10 cellular contexts compared by ENCODE assay signal in genomic region chr3:28575100-28575747, GRCh38.
DNase-seq lines count a peak whose midpoint lies in the region; ATAC-seq and TF ChIP-seq lines count a peak whose summit lies in the region.
"Had no signal": no experiment of that assay in that cellular context is flagged by ENCODE, and none has a peak within 500 bp of the region (broad histone marks: within the 10 kb centered on the region; RNA-seq: fewer than 3 reads in every experiment).

No MANE protein-coding gene starts in this region.

- H3K27ac ChIP-seq in breast epithelium: no peak overlapping the region
- H3K27ac ChIP-seq in left lung: no peak overlapping the region
- H3K27ac ChIP-seq in thoracic aorta: peak overlapping the region; percentile 60 to 64

- H3K4me3 ChIP-seq in breast epithelium (peak overlapping the region; percentile 50 to 65 (median 57)), left lung (peak overlapping the region; percentile 38), thoracic aorta (peak overlapping the region; percentile 91)

- no peaks in the 10 kb centered on the region for H3K9me3 ChIP-seq in breast epithelium
- no peaks in the 10 kb centered on the region for H3K9me3 ChIP-seq in left lung
- no peaks in the 10 kb centered on the region for H3K9me3 ChIP-seq in thoracic aorta

- no peak for TF ChIP-seq POLR2A in breast epithelium (IDR thresholded peaks at IDR 0.05)

- DNase-seq in DMS53 (lab: John Stamatoyannopoulos, UW): peak; percentile 50
- DNase-seq in DMS53 treated with DMSO at 0.1 percent for 48 hours (lab: John Stamatoyannopoulos, UW; ENCODE audit: unreplicated experiment): no peak
- DNase-seq in breast epithelium (ENCODE audit: low spot score in 2 of 2): no peak
- peak; percentile 32 to 80 for DNase-seq in left lung
- no peak for DNase-seq in thoracic aorta (ENCODE audit: low spot score)
- DNase-seq in AG08395 (ENCODE audit: low spot score): no peak
- DNase-seq in AML-193 (lab: John Stamatoyannopoulos, UW): no peak
- DNase-seq: 8988T, kidney glomerular epithelial cell had no signal

- H3K36me3 ChIP-seq in breast epithelium (no peaks in the 10 kb centered on the region), left lung (no peaks in the 10 kb centered on the region), thoracic aorta (no peaks in the 10 kb centered on the region)

- TF ChIP-seq CTCF in breast epithelium (IDR thresholded peaks at IDR 0.05) (no peak), left lung (IDR thresholded peaks at IDR 0.05) (no peak), thoracic aorta (IDR thresholded peaks at IDR 0.05) (no peak)

- intact Hi-C loops in breast epithelium (cut with DNase I; ENCODE audit: low total_unique reads) (no loop called here), left lung (cut with DNase I) (no loop called here)

- ATAC-seq in left lung (peak; percentile 75), thoracic aorta (ENCODE audit: insufficient number of reproducible peaks, low FRiP score, low read depth) (no peak), HG03354 (IDR thresholded peaks at IDR 0.05; ENCODE audit: poor library complexity, severe bottlenecking, unreplicated experiment) (no peak)

- H3K27me3 ChIP-seq in breast epithelium (peaks cover 0 to 20% of the 10 kb centered on the region in 2 donors), left lung (peaks cover 25 to 66% of the 10 kb centered on the region in 2 donors), thoracic aorta (replicated peaks; ENCODE audit: insufficient read depth) (no peaks in the 10 kb centered on the region)

- no peaks in the 10 kb centered on the region for H3K4me1 ChIP-seq in breast epithelium
- peaks cover 0 to 12% of the 10 kb centered on the region in 2 donors for H3K4me1 ChIP-seq in left lung
- H3K4me1 ChIP-seq in thoracic aorta (ENCODE audit: control insufficient read depth in 1 of 2, low read depth in 2 of 2): peaks cover 3 to 5% of the 10 kb centered on the region in 2 donors

Comparison
In these comparisons a context has a peak if more than half of its experiments do, and no peak if none do; other contexts are left out.
1. DNase-seq: peak in DMS53 (single experiment) and left lung (2 of 2); none in DMS53 treated with DMSO at 0.1 percent for 48 hours (single experiment), breast epithelium (0 of 2), thoracic aorta (single experiment), AG08395 (single experiment) and AML-193 (0 of 2).
2. H3K27ac ChIP-seq: peak in thoracic aorta (2 of 2); none in breast epithelium (0 of 2) and left lung (0 of 2).
3. H3K4me3 ChIP-seq: peak in every context shown above with its lines; median percentile 91 in thoracic aorta; 57 in breast epithelium; 38 in left lung.